In the genomic region with DNA sequence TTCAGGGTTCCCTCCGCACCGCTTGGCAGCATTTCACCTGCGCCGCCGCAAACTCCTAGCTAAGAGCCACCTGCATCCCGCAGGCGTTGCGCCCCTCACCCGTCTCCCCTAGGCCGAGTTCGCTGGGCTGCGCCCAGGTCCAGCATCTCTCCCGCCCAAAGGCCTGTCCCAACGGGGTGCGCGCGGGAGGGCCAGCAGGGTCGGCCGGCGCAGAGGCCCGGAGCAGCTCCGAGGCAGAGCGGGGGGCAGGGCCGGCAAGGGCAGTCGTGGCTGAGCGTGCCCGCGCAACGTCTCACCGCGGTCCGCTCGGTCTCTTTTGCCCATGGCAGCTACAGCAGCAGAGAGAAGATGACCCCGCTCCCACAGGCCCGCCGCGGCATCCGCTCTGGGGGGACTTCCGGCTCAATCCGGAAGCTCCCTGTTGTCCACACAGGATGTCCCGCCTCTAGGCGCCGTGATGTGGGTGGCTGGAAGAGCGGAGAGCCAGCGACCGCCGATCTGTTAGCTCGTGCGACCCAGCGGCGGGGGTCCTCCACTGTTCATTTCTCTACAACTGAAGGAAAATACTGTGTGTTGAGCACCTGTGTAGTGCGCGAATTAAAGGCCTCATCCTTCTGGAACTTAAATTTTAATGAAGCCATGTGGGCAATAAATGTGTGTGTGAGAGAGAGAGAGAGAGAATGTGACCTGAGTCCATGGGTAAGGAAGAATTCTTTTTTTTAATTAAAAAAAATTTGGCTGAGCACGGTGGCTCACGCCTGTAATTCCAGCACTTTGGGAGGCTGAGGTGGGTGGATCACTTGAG, we compare ENCODE assay signal across 8 cellular contexts. TPM values are rescaled to one million over a fixed set of nuclear protein-coding genes. Genes with fewer than 3 reads are reported as not detected.
DNase-seq lines count a peak whose midpoint lies in the region; ATAC-seq and TF ChIP-seq lines count a peak whose summit lies in the region.

Gene ERCC3, minus strand, starts transcription at position 387 of the 805 bp plus-strand sequence. Its CDS starts 63 bp downstream, at position 324.

- H3K4me1 ChIP-seq in GM23248 (ENCODE audit: insufficient read depth) (0 out of 2 replicates have a peak, but pooled peaks cover 11% of the 10 kb centered on the region), Karpas-422 (ENCODE audit: low read length) (peaks cover 20% of the 10 kb centered on the region)

- H3K4me2 ChIP-seq in GM23248 (ENCODE audit: unreplicated experiment) (peak within 1 kb of the TSS; percentile 74), Karpas-422 (ENCODE audit: low read depth, low read length, poor library complexity, severe bottlenecking) (peak within 1 kb of the TSS; percentile 78), neural cell (ENCODE audit: low read length) (peak within 1 kb of the TSS; percentile 70)

- H3K36me3 ChIP-seq in GM23248 (ENCODE audit: low read depth) (peaks cover 22% of the 10 kb centered on the region), Karpas-422 (ENCODE audit: insufficient read depth, low read length) (peaks cover 29% of the 10 kb centered on the region), neural cell (ENCODE audit: insufficient read depth, low read length) (no peaks in the 10 kb centered on the region)

- TF ChIP-seq EP300 in neural cell (conservative IDR thresholded peaks at IDR 0.05; ENCODE audit: poor library complexity, severe bottlenecking): peak; percentile 42

- DNase-seq in EL (peak; percentile 86), GM23248 (peak; percentile 90), Karpas-422 (peak; percentile 95), SHP77 treated with DMSO at 0.1 percent for 48 hours (lab: John Stamatoyannopoulos, UW) (peak; percentile 47), fibroblast of villous mesenchyme (ENCODE audit: low read depth) (peak; percentile 77)
- DNase-seq in activated effector memory CD4-positive, alpha-beta T cell treated with anti-CD3 and anti-CD28 coated beads, Interleukin-2, amount 50 U/mL, for 16 hours: peak; percentile 93
- DNase-seq in stimulated activated naive CD8-positive, alpha-beta T cell treated with anti-CD3 and anti-CD28 coated beads, Interleukin-15, amount 100 ng/mL, for 72 hours: peak; percentile 76 to 86

- H3K27me3 Mint-ChIP-seq in stimulated activated naive CD8-positive, alpha-beta T cell treated with anti-CD3 and anti-CD28 coated beads, Interleukin-15, amount 100 ng/mL, for 72 hours: no peaks in the 10 kb centered on the region

- peak within 1 kb of the TSS; percentile 98 to 100 for H3K27ac Mint-ChIP-seq in stimulated activated naive CD8-positive, alpha-beta T cell treated with anti-CD3 and anti-CD28 coated beads, Interleukin-15, amount 100 ng/mL, for 72 hours

- TF ChIP-seq RAD21 in neural cell (conservative IDR thresholded peaks at IDR 0.05): peak; percentile 44

- in situ Hi-C loops in GM23248 (cut with MboI): no loop called here

- H3K27me3 ChIP-seq in GM23248 (replicated peaks; ENCODE audit: insufficient read depth) (no peaks in the 10 kb centered on the region), Karpas-422 (ENCODE audit: low read length) (no peaks in the 10 kb centered on the region), neural cell (ENCODE audit: insufficient read depth, low read depth, low read length) (no peaks in the 10 kb centered on the region)

- ATAC-seq in stimulated activated naive CD8-positive, alpha-beta T cell treated with anti-CD3 and anti-CD28 coated beads, Interleukin-15, amount 100 ng/mL, for 72 hours: peak; percentile 100

- H3F3A ChIP-seq in GM23248 (ENCODE audit: insufficient read depth): peaks cover 7% of the 10 kb centered on the region; the same call in 1 of the 2 replicates
- H3F3A ChIP-seq in neural cell (ENCODE audit: insufficient read depth, low read length, poor library complexity, severe bottlenecking): no peaks in the 10 kb centered on the region

- H3K4me3 ChIP-seq in GM23248 (peak within 1 kb of the TSS; percentile 86), Karpas-422 (ENCODE audit: low read length) (peak within 1 kb of the TSS; percentile 99), fibroblast of villous mesenchyme (ENCODE audit: low read depth, low read length) (peak within 1 kb of the TSS; percentile 95), neural cell (ENCODE audit: low read length) (peak within 1 kb of the TSS; percentile 100)

- peak within 1 kb of the TSS; percentile 86 for H2AFZ ChIP-seq in GM23248
- H2AFZ ChIP-seq in Karpas-422 (ENCODE audit: low read length): peak within 1 kb of the TSS; percentile 81
- H2AFZ ChIP-seq in neural cell (ENCODE audit: low read depth, low read length): peak within 1 kb of the TSS; percentile 97

- H3K9ac ChIP-seq in GM23248 (peak within 1 kb of the TSS; percentile 85), Karpas-422 (ENCODE audit: low read length) (peak within 1 kb of the TSS; percentile 99), neural cell (ENCODE audit: low read length) (peak within 1 kb of the TSS; percentile 93)

- H3K4me1 Mint-ChIP-seq in stimulated activated naive CD8-positive, alpha-beta T cell treated with anti-CD3 and anti-CD28 coated beads, Interleukin-15, amount 100 ng/mL, for 72 hours: peaks cover 34% of the 10 kb centered on the region

- H3K9me3 ChIP-seq in GM23248 (ENCODE audit: low read depth) (no peaks in the 10 kb centered on the region), Karpas-422 (ENCODE audit: low read length) (no peaks in the 10 kb centered on the region), neural cell (ENCODE audit: low read length) (no peaks in the 10 kb centered on the region)

- peak within 1 kb of the TSS; percentile 98 to 100 for H3K4me3 Mint-ChIP-seq in stimulated activated naive CD8-positive, alpha-beta T cell treated with anti-CD3 and anti-CD28 coated beads, Interleukin-15, amount 100 ng/mL, for 72 hours

- H3K9me2 ChIP-seq in GM23248 (ENCODE audit: insufficient read depth) (no peaks in the 10 kb centered on the region), Karpas-422 (replicated peaks; ENCODE audit: insufficient read depth, low read length) (no peaks in the 10 kb centered on the region), neural cell (ENCODE audit: insufficient read depth, low read length) (no peaks in the 10 kb centered on the region)

- H3K79me2 ChIP-seq in GM23248 (ENCODE audit: insufficient read depth) (peaks cover 32% of the 10 kb centered on the region), Karpas-422 (ENCODE audit: low read length) (peaks cover 38% of the 10 kb centered on the region), neural cell (replicated peaks; ENCODE audit: insufficient read depth, low read length) (peaks cover 16% of the 10 kb centered on the region)

- 1 to 2% methylated on average over 55 of the region's 55 CpGs for WGBS in GM23248 (ENCODE audit: low coverage in 1 of 2, low lambda C conversion rate in 2 of 2, missing lambda C conversion rate in 2 of 2), 2 experiments

- H4K20me1 ChIP-seq in GM23248 (ENCODE audit: insufficient read depth): no peaks in the 10 kb centered on the region
- no peaks in the 10 kb centered on the region for H4K20me1 ChIP-seq in Karpas-422 (ENCODE audit: insufficient read depth, low read depth, low read length)
- H4K20me1 ChIP-seq in neural cell (ENCODE audit: insufficient read depth): no peaks in the 10 kb centered on the region

- TF ChIP-seq CTCF in fibroblast of villous mesenchyme (IDR thresholded peaks at IDR 0.05; ENCODE audit: insufficient read depth, low read depth, low read length) (no peak), neural cell (IDR thresholded peaks at IDR 0.05; ENCODE audit: poor library complexity, severe bottlenecking) (no peak)

- H3K27ac ChIP-seq in GM23248 (peak within 1 kb of the TSS; percentile 44), Karpas-422 (ENCODE audit: low read length) (peak within 1 kb of the TSS; percentile 58), neural cell (ENCODE audit: low read length) (peak within 1 kb of the TSS; percentile 77)

- no peaks in the 10 kb centered on the region for H3K9me3 Mint-ChIP-seq in stimulated activated naive CD8-positive, alpha-beta T cell treated with anti-CD3 and anti-CD28 coated beads, Interleukin-15, amount 100 ng/mL, for 72 hours

TF ChIP-seq in neural cell, 6 proteins besides CTCF, POLR2A, EP300 and RAD21:
- TF ChIP-seq MXI1 (conservative IDR thresholded peaks at IDR 0.05; ENCODE audit: poor library complexity, severe bottlenecking): peak; percentile 89
- TF ChIP-seq REST (IDR thresholded peaks at IDR 0.05; ENCODE audit: borderline replicate concordance): no peak
- peak; percentile 90 for TF ChIP-seq POLR2AphosphoS5 (IDR thresholded peaks at IDR 0.05)
- peak; percentile 49 for TF ChIP-seq SMC3 (conservative IDR thresholded peaks at IDR 0.05; ENCODE audit: poor library complexity)
- TF ChIP-seq TAF1 (IDR thresholded peaks at IDR 0.05; ENCODE audit: low read depth): no peak
- no peak for TF ChIP-seq EZH2 (IDR thresholded peaks at IDR 0.05; ENCODE audit: borderline replicate concordance, insufficient read depth, low read length, poor library complexity, severe bottlenecking)

RNA-seq across cellular contexts. Expression of gene ERCC3, which starts in this region (rescaled TPM):
- 38.8 and 42.9 TPM in 2 replicates for total RNA-seq in GM23248 (2014; rRNA removed; shearing (Covaris generic))
- polyA plus RNA-seq in GM23248 (2016; fragmentation: Nextera tagmentation; extraction: Ambion mirVana): 37.5 and 41.8 TPM in 2 replicates
- 41.4 and 42.5 TPM in 2 replicates for total RNA-seq in Karpas-422 (2014; rRNA removed; shearing (Covaris generic); ENCODE audit: low replicate concordance)
- total RNA-seq in fibroblast of villous mesenchyme: 43.8 and 47.1 TPM in 2 replicates
- polyA plus RNA-seq in neural cell: 112 and 132 TPM in 2 replicates
- polyA minus RNA-seq in neural cell: 88.4 and 103 TPM in 2 replicates

Comparison
In these comparisons a context has a peak if more than half of its experiments do, and no peak if none do; other contexts are left out.
1. Peak in every context shown above with its lines: DNase-seq, ATAC-seq, H3K4me3 ChIP-seq and H3K27ac ChIP-seq.